ENCODE assay signal across 24 cellular contexts in genomic region chr11:101444164-101444563, GRCh38.
A peak's percentile ranks its signal among the peaks of the same experiment; 100 is the strongest.
DNase-seq lines count a peak whose midpoint lies in the region; ATAC-seq, FAIRE-seq and TF ChIP-seq lines count a peak whose summit lies in the region.
"Had no signal": no experiment of that assay in that cellular context is flagged by ENCODE, and none has a peak within 500 bp of the region (broad histone marks: within the 10 kb centered on the region; RNA-seq: fewer than 3 reads in every experiment).

No MANE protein-coding gene starts in this region.

- ATAC-seq in HG03095 (IDR thresholded peaks at IDR 0.05; ENCODE audit: unreplicated experiment) (no peak), HepG2 (no peak)
- ATAC-seq: activated CD8-positive, alpha-beta T cell treated with anti-CD3 and anti-CD28 coated beads for 36 hours; naive thymus-derived CD8-positive, alpha-beta T cell had no signal

- in situ Hi-C loops in HepG2 (cut with HindIII; ENCODE audit: extremely low pct_ligation_motif_present, low pct_unique_long_range_greater_than_20kb) = loop anchor here (25.0 kb wide), 1 partner anchor 568 kb away; no protein-coding TSS in a partner anchor

- H3K4me3 ChIP-seq in hepatocyte (no peak overlapping the region), thyroid gland (replicated peaks in 1 of 3) (no peak overlapping the region), HepG2 (replicated peaks in 1 of 3; ENCODE audit: insufficient read depth in 1 of 3, low read depth in 2 of 3, low read length in 3 of 3) (no peak overlapping the region)
- H3K4me3 ChIP-seq: heart right ventricle, SK-N-MC, skin epidermis had no signal

- H3K27me3 ChIP-seq in hepatocyte (no peaks in the 10 kb centered on the region), thyroid gland (no peaks in the 10 kb centered on the region), HepG2 (ENCODE audit: control insufficient read depth in 1 of 2, insufficient read depth in 2 of 2, low read length in 2 of 2) (no peaks in the 10 kb centered on the region)
- H3K27me3 ChIP-seq: heart right ventricle had no signal

- no peaks in the 10 kb centered on the region for H4K20me1 ChIP-seq in hepatocyte (ENCODE audit: insufficient read depth, poor library complexity, severe bottlenecking)
- no peaks in the 10 kb centered on the region for H4K20me1 ChIP-seq in HepG2 (ENCODE audit: insufficient read depth, low read length)

- H2AFZ ChIP-seq in hepatocyte = no peak overlapping the region
- H2AFZ ChIP-seq in HepG2 (ENCODE audit: low read length) = no peak overlapping the region

- H3K79me2 ChIP-seq in hepatocyte (no peaks in the 10 kb centered on the region), HepG2 (ENCODE audit: insufficient read depth, low read length) (no peaks in the 10 kb centered on the region)

- CTCF ChIA-PET in HepG2 (lab: Yijun Ruan, JAX; ENCODE audit: low intra/inter-chr PET ratio, low total read pairs) = no interaction called here

- H3K36me3 ChIP-seq in hepatocyte (replicated peaks; ENCODE audit: insufficient read depth, low read depth) = no peaks in the 10 kb centered on the region
- no peaks in the 10 kb centered on the region for H3K36me3 ChIP-seq in thyroid gland
- no peaks in the 10 kb centered on the region for H3K36me3 ChIP-seq in HepG2 (replicated peaks in 1 of 2; ENCODE audit: control insufficient read depth in 1 of 2, insufficient read depth in 2 of 2, low read length in 2 of 2)
- H3K36me3 ChIP-seq: heart right ventricle had no signal

- TF ChIP-seq POLR2A in thyroid gland (IDR thresholded peaks at IDR 0.05) = no peak
- no peak for TF ChIP-seq POLR2A in HepG2 (IDR thresholded peaks at IDR 0.05; ENCODE audit: insufficient read depth in 1 of 2, low read depth in 2 of 2, low read length in 2 of 2)

- H3K4me2 ChIP-seq in hepatocyte (no peak overlapping the region), HepG2 (ENCODE audit: low read depth, low read length) (no peak overlapping the region)

- intact Hi-C loops in thyroid gland (cut with DNase I) (no loop called here), HepG2 (cut with micrococcal nuclease; ENCODE audit: unreplicated experiment) (no loop called here)

- POLR2A ChIA-PET in HepG2 (lab: Yijun Ruan, JAX) = no interaction called here

- BruUV-seq in HepG2 (replicated peaks; lab: Mats Ljungman, UMichigan) = no TSS peak

- 56% methylated on average over 5 of the region's 5 CpGs for WGBS in hepatocyte (ENCODE audit: low lambda C conversion rate, missing lambda C conversion rate)
- 5 to 9% methylated on average over 5 of the region's 5 CpGs for WGBS in thyroid gland, 2 donors
- WGBS in HepG2 (ENCODE audit: low lambda C conversion rate) = 21% methylated on average over 5 of the region's 5 CpGs

- no peak for TF ChIP-seq RAD21 in HepG2 (CRISPR knock-in tag; IDR thresholded peaks at IDR 0.05)

- DNase-seq in NCI-H2171 treated with DMSO at 0.1 percent for 48 hours (lab: John Stamatoyannopoulos, UW) = peak; percentile 2
- DNase-seq in NCI-H2171 (lab: John Stamatoyannopoulos, UW) = no peak
- DNase-seq in RPMI8226 = peak; percentile 33
- peak; percentile 31 for DNase-seq in hepatocyte (ENCODE audit: low spot score)
- peak; percentile 59 for DNase-seq in thyroid gland
- no peak for DNase-seq in NCI-H2196 (lab: John Stamatoyannopoulos, UW; ENCODE audit: unreplicated experiment)
- DNase-seq in HepG2 (ENCODE audit: low spot score) = no peak
- DNase-seq: activated CD8-positive, alpha-beta T cell treated with anti-CD3 and anti-CD28 coated beads for 36 hours; activated naive CD4-positive, alpha-beta T cell treated with anti-CD3 and anti-CD28 coated beads for 36 hours; activated T-cell treated with anti-CD3 and anti-CD28 coated beads, Interleukin-2, amount 50 U/mL, for 1 hour; anterior cingulate cortex; GOT3; heart right ventricle; naive thymus-derived CD8-positive, alpha-beta T cell; NCI-H526 treated with DMSO at 0.1 percent for 48 hours; posterior cingulate gyrus; stimulated activated CD4-positive, alpha-beta T cell treated with anti-CD3 and anti-CD28 coated beads, Interleukin-4, amount 100 ng/mL, for 24 hours; T-helper 9 cell had no signal

- no peak for TF ChIP-seq EP300 in HepG2 (IDR thresholded peaks at IDR 0.05; ENCODE audit: low read depth in 2 of 2, low read length in 2 of 2)
- TF ChIP-seq EP300 in HepG2 (CRISPR knock-in tag; IDR thresholded peaks at IDR 0.05; ENCODE audit: borderline replicate concordance) = no peak

- H3K4me1 ChIP-seq in hepatocyte (ENCODE audit: insufficient read depth) = no peaks in the 10 kb centered on the region
- peaks cover 16 to 20% of the 10 kb centered on the region in 2 donors for H3K4me1 ChIP-seq in thyroid gland
- H3K4me1 ChIP-seq in HepG2 (ENCODE audit: insufficient read depth, low read length) = no peaks in the 10 kb centered on the region

- H3K27ac ChIP-seq in hepatocyte (no peak overlapping the region), thyroid gland (no peak overlapping the region), HepG2 (ENCODE audit: extremely low read length, insufficient read depth, low read length) (no peak overlapping the region)
- H3K27ac ChIP-seq: 22Rv1, SK-N-MC had no signal

- H3K9me3 ChIP-seq in hepatocyte (ENCODE audit: low read depth) = no peaks in the 10 kb centered on the region
- H3K9me3 ChIP-seq in thyroid gland = no peaks in the 10 kb centered on the region
- no peaks in the 10 kb centered on the region for H3K9me3 ChIP-seq in HepG2 (ENCODE audit: low read length)
- H3K9me3 ChIP-seq: heart right ventricle had no signal

- no peaks in the 10 kb centered on the region for H3K9me2 ChIP-seq in hepatocyte (replicated peaks; ENCODE audit: insufficient read depth)

- TF ChIP-seq CTCF in hepatocyte (IDR thresholded peaks at IDR 0.05; ENCODE audit: poor library complexity) = no peak
- TF ChIP-seq CTCF in thyroid gland (IDR thresholded peaks at IDR 0.05) = no peak
- TF ChIP-seq CTCF in HepG2 (CRISPR knock-in tag; IDR thresholded peaks at IDR 0.05) = no peak

- no peak overlapping the region for H3K9ac ChIP-seq in HepG2 (ENCODE audit: insufficient read depth, low read depth, low read length)

- FAIRE-seq in HepG2 (lab: Jason Lieb, UNC) = no peak
- FAIRE-seq: G401.6, islet of Langerhans had no signal

TF ChIP-seq in HepG2, 621 proteins besides CTCF, POLR2A, EP300 and RAD21 (continues in another document):
- TF ChIP-seq CC2D1A (CRISPR knock-in tag; IDR thresholded peaks at IDR 0.05) (no peak), EED (CRISPR knock-in tag; IDR thresholded peaks at IDR 0.05) (no peak), MXD4 (CRISPR knock-in tag; IDR thresholded peaks at IDR 0.05) (no peak), DMAP1 (CRISPR knock-in tag; IDR thresholded peaks at IDR 0.05) (no peak), ATAD3A (CRISPR knock-in tag; IDR thresholded peaks at IDR 0.05) (no peak), ZNF724P (CRISPR knock-in tag; IDR thresholded peaks at IDR 0.05; ENCODE audit: borderline replicate concordance) (no peak), POLR2AphosphoS5 (IDR thresholded peaks at IDR 0.05; ENCODE audit: low read depth, low read length) (no peak), ZNF431 (CRISPR knock-in tag; IDR thresholded peaks at IDR 0.05; ENCODE audit: borderline replicate concordance, low read depth) (no peak), HNF1B (CRISPR knock-in tag; IDR thresholded peaks at IDR 0.05) (no peak), MLLT10 (CRISPR knock-in tag; IDR thresholded peaks at IDR 0.05) (no peak), SRSF1 (optimal IDR thresholded peaks at IDR 0.05; ENCODE audit: low read depth, low read length) (no peak), MZF1 (CRISPR knock-in tag; IDR thresholded peaks at IDR 0.05; ENCODE audit: borderline replicate concordance) (no peak), U2AF2 (IDR thresholded peaks at IDR 0.05; ENCODE audit: low read depth, low read length) (no peak), ATF7-NPFF (CRISPR knock-in tag; IDR thresholded peaks at IDR 0.05; ENCODE audit: low read depth) (no peak), ZNF530 (CRISPR knock-in tag; IDR thresholded peaks at IDR 0.05; ENCODE audit: low read depth) (no peak), TFE3 (CRISPR knock-in tag; IDR thresholded peaks at IDR 0.05) (no peak), ZC3H13 (CRISPR knock-in tag; IDR thresholded peaks at IDR 0.05) (no peak)

Comparison
In these comparisons a context has a peak if more than half of its experiments do, and no peak if none do; other contexts are left out.
1. DNase-seq: peak in NCI-H2171 treated with DMSO at 0.1 percent for 48 hours (single experiment), RPMI8226 (single experiment), hepatocyte (single experiment) and thyroid gland (2 of 2); none in NCI-H2171 (single experiment), NCI-H2196 (single experiment) and HepG2 (single experiment).